Comparison of ENCODE assay signal across 29 cellular contexts in genomic region chr17:72534776-72535175, GRCh38.
"Had no signal": no experiment of that assay in that cellular context is flagged by ENCODE, and none has a peak within 500 bp of the region (broad histone marks: within the 10 kb centered on the region; RNA-seq: fewer than 3 reads in every experiment).

No MANE protein-coding gene starts in this region.

- H3K36me3 Mint-ChIP-seq: immature natural killer cell; stimulated activated effector memory CD8-positive, alpha-beta T cell treated with anti-CD3 and anti-CD28 coated beads, Interleukin-12 subunit alpha, Interleukin-12 subunit beta, amount 100 ng/mL, for 72 hours had no signal

- H3K27me3 ChIP-seq: pancreas, sigmoid colon, suprapubic skin, tibial nerve, upper lobe of left lung, vagina had no signal

- H3K27ac Mint-ChIP-seq: immature natural killer cell; naive thymus-derived CD8-positive, alpha-beta T cell; nephron; stimulated activated effector memory CD8-positive, alpha-beta T cell treated with anti-CD3 and anti-CD28 coated beads, Interleukin-12 subunit alpha, Interleukin-12 subunit beta, amount 100 ng/mL, for 72 hours; stimulated activated naive CD8-positive, alpha-beta T cell treated with anti-CD3 and anti-CD28 coated beads, Interleukin-15, Interleukin-2, amounts not matched to agents 100 ng/mL and 50 ng/mL, for 24 hours had no signal

- H3K4me3 Mint-ChIP-seq: immature natural killer cell; naive thymus-derived CD8-positive, alpha-beta T cell; nephron; neural crest cell; stimulated activated effector memory CD8-positive, alpha-beta T cell treated with anti-CD3 and anti-CD28 coated beads, Interleukin-12 subunit alpha, Interleukin-12 subunit beta, amount 100 ng/mL, for 72 hours; stimulated activated naive CD8-positive, alpha-beta T cell treated with anti-CD3 and anti-CD28 coated beads, Interleukin-15, Interleukin-2, amounts not matched to agents 100 ng/mL and 50 ng/mL, for 24 hours had no signal

- H3K4me3 ChIP-seq: left lung, lower lobe of right lung, pancreas, prostate gland, sigmoid colon, spleen, suprapubic skin, thoracic aorta, tibial nerve, upper lobe of left lung, vagina had no signal

- H3K9me3 ChIP-seq: left lung, lower lobe of right lung, pancreas, prostate gland, sigmoid colon, suprapubic skin, thoracic aorta, upper lobe of left lung, vagina had no signal

- H3K36me3 ChIP-seq: left lung, lower lobe of right lung, pancreas, prostate gland, sigmoid colon, spleen, suprapubic skin, thoracic aorta, tibial nerve, upper lobe of left lung, vagina had no signal

- H3K9me3 Mint-ChIP-seq: immature natural killer cell; stimulated activated effector memory CD8-positive, alpha-beta T cell treated with anti-CD3 and anti-CD28 coated beads, Interleukin-12 subunit alpha, Interleukin-12 subunit beta, amount 100 ng/mL, for 72 hours; stimulated activated naive CD8-positive, alpha-beta T cell treated with anti-CD3 and anti-CD28 coated beads, Interleukin-15, Interleukin-2, amounts not matched to agents 100 ng/mL and 50 ng/mL, for 24 hours had no signal

- H3K27ac ChIP-seq: left lung, lower lobe of right lung, pancreas, prostate gland, sigmoid colon, spleen, suprapubic skin, thoracic aorta, tibial nerve, upper lobe of left lung, vagina had no signal

- H3K4me1 ChIP-seq: left lung, prostate gland had no signal

- ATAC-seq: left colon; left lung; lower lobe of right lung; naive thymus-derived CD8-positive, alpha-beta T cell; pancreas; right cardiac atrium; stimulated activated effector memory CD8-positive, alpha-beta T cell treated with anti-CD3 and anti-CD28 coated beads, Interleukin-12 subunit alpha, Interleukin-12 subunit beta, amount 100 ng/mL, for 72 hours had no signal

- DNase-seq: hypothalamus; immature natural killer cell; kidney; left colon; left lung; lower lobe of right lung; mammary epithelial cell; mesenchymal stem cell; naive thymus-derived CD8-positive, alpha-beta T cell; nucleus accumbens; pancreas; posterior cingulate gyrus; retina; right cardiac atrium; sigmoid colon; small intestine; spleen; stimulated activated CD4-positive, alpha-beta T cell treated with anti-CD3 and anti-CD28 coated beads, Interleukin-4, amount 100 ng/mL, for 24 hours; stimulated activated naive CD4-positive, alpha-beta T cell; upper lobe of left lung had no signal
